Comparison of ENCODE assay signal across 22 cellular contexts in the genomic region with DNA sequence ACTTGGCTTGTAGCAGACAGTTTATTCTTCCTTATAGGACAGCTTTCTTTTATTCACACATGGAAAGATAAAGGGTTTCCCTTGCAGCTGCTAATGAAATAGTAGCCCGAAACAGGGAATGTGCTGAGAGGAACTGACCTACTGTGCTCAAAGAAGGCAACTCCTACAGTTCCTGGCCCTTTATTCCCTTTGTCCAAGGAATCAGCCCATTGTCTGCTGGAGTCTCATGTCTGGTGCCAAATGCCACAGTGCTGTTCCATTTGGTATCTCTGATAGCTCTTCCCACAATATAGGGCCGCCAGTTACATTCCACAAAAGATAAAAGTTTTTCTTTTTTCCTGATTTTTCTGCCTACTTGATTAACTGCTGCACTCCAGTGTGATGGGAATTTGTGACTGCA.
"Had no signal": no experiment of that assay in that cellular context is flagged by ENCODE, and none has a peak within 500 bp of the region (broad histone marks: within the 10 kb centered on the region; RNA-seq: fewer than 3 reads in every experiment).

No MANE protein-coding gene starts in this region.

- H3K36me3 ChIP-seq: colonic mucosa, gastrocnemius medialis, prostate gland, right atrium auricular region had no signal

- H3K27ac Mint-ChIP-seq: activated B cell treated with CpG ODN at 0.5 μM for 24 hours; activated CD8-positive, alpha-beta T cell treated with anti-CD3 and anti-CD28 coated beads for 36 hours; activated T-helper 2 cell treated with anti-CD3 and anti-CD28 coated beads, Interferon-gamma antibody, Interleukin-2, Interleukin-4, amounts not matched to agents 10 μg/mL and 5 μg/mL and 100 μg/mL, durations not matched to agents 14 hours and 24 hours and 36 hours; natural killer cell treated with Interleukin-12 subunit alpha and Interleukin-12 subunit beta and Interleukin-15 and Interleukin-18, amount 100 ng/mL, for 72 hours; T-cell had no signal

- H3K4me1 ChIP-seq: colonic mucosa, prostate gland, right atrium auricular region had no signal

- H3K9me3 ChIP-seq: colonic mucosa, gastrocnemius medialis, prostate gland, right atrium auricular region, upper lobe of left lung had no signal

- H3K9me3 Mint-ChIP-seq: activated B cell treated with CpG ODN at 0.5 μM for 24 hours; activated CD8-positive, alpha-beta T cell treated with anti-CD3 and anti-CD28 coated beads for 36 hours; activated T-helper 2 cell treated with anti-CD3 and anti-CD28 coated beads, Interferon-gamma antibody, Interleukin-2, Interleukin-4, amounts not matched to agents 10 μg/mL and 5 μg/mL and 100 μg/mL, durations not matched to agents 14 hours and 24 hours and 36 hours; brain; natural killer cell treated with Interleukin-12 subunit alpha and Interleukin-12 subunit beta and Interleukin-15 and Interleukin-18, amount 100 ng/mL, for 72 hours; stimulated activated naive CD8-positive, alpha-beta T cell treated with anti-CD3 and anti-CD28 coated beads, Interleukin-15, amount 100 ng/mL, for 72 hours; T-cell had no signal

- H3K27me3 Mint-ChIP-seq: natural killer cell treated with Interleukin-12 subunit alpha and Interleukin-12 subunit beta and Interleukin-15 and Interleukin-18, amount 100 ng/mL, for 72 hours; stimulated activated naive CD8-positive, alpha-beta T cell treated with anti-CD3 and anti-CD28 coated beads, Interleukin-15, amount 100 ng/mL, for 72 hours had no signal

- H3K36me3 Mint-ChIP-seq: brain; natural killer cell treated with Interleukin-12 subunit alpha and Interleukin-12 subunit beta and Interleukin-15 and Interleukin-18, amount 100 ng/mL, for 72 hours; T-cell had no signal

- H3K27me3 ChIP-seq: colonic mucosa, gastrocnemius medialis, right atrium auricular region, upper lobe of left lung had no signal

- DNase-seq: activated B cell treated with CpG ODN at 0.5 μM for 24 hours; activated CD4-positive, alpha-beta T cell treated with anti-CD3 and anti-CD28 coated beads for 4 hours; activated CD8-positive, alpha-beta T cell treated with anti-CD3 and anti-CD28 coated beads for 36 hours; activated naive CD4-positive, alpha-beta T cell treated with Interleukin-2 at 50 U/mL for 16 hours; activated T-cell treated with anti-CD3 and anti-CD28 coated beads, Interleukin-2, amount 50 U/mL, for 1 hour; caudate nucleus; colonic mucosa; erythroblast; gastrocnemius medialis; head of caudate nucleus; occipital lobe; stimulated activated CD4-positive, alpha-beta T cell treated with anti-CD3 and anti-CD28 coated beads, Interleukin-15, amount 100 ng/mL, for 24 hours; stimulated activated CD4-positive, alpha-beta T cell treated with anti-CD3 and anti-CD28 coated beads, Interleukin-2, amount 100 ng/mL, for 48 hours; stimulated activated naive CD8-positive, alpha-beta T cell treated with anti-CD3 and anti-CD28 coated beads, Interleukin-15, amount 100 ng/mL, for 72 hours; T-cell; upper lobe of left lung had no signal

- H3K4me3 ChIP-seq: colonic mucosa, gastrocnemius medialis, prostate gland, right atrium auricular region, skin epidermis, upper lobe of left lung had no signal

- ATAC-seq: activated CD8-positive, alpha-beta T cell treated with anti-CD3 and anti-CD28 coated beads for 36 hours; gastrocnemius medialis; natural killer cell treated with Interleukin-12 subunit alpha and Interleukin-12 subunit beta and Interleukin-15 and Interleukin-18, amount 100 ng/mL, for 72 hours; stimulated activated naive CD8-positive, alpha-beta T cell treated with anti-CD3 and anti-CD28 coated beads, Interleukin-15, amount 100 ng/mL, for 72 hours; T-cell had no signal

- H3K4me1 Mint-ChIP-seq: activated B cell treated with CpG ODN at 0.5 μM for 24 hours; stimulated activated naive CD8-positive, alpha-beta T cell treated with anti-CD3 and anti-CD28 coated beads, Interleukin-15, amount 100 ng/mL, for 72 hours; T-cell had no signal

- H3K27ac ChIP-seq: colonic mucosa, gastrocnemius medialis, prostate gland, right atrium auricular region, skin epidermis, upper lobe of left lung had no signal

- H3K4me3 Mint-ChIP-seq: activated B cell treated with CpG ODN at 0.5 μM for 24 hours; activated CD8-positive, alpha-beta T cell treated with anti-CD3 and anti-CD28 coated beads for 36 hours; natural killer cell treated with Interleukin-12 subunit alpha and Interleukin-12 subunit beta and Interleukin-15 and Interleukin-18, amount 100 ng/mL, for 72 hours; stimulated activated naive CD8-positive, alpha-beta T cell treated with anti-CD3 and anti-CD28 coated beads, Interleukin-15, amount 100 ng/mL, for 72 hours; T-cell had no signal
